In the genomic region with DNA sequence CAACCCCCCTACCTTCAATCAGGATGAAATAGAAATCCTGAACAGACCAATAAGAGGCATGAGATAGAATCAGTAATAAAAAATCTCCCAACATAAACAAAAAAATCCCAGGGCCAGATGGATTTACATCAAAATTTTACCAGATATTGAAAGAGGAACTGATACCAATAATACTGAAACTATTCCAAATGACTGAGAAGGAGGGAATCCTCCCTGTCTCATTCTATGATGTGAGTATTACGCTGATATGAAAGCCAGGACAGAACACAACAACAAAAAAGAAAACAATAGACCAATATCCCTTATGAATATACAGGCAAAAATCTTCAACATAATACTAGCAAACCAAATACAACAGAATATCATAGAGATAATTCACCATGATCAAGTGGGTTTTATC, we compare ENCODE assay signal across 1 cellular context.
TF ChIP-seq lines count a peak whose summit lies in the region.

No MANE protein-coding gene starts in this region.

TF ChIP-seq in GM12878, 131 proteins besides CTCF, POLR2A, EP300 and RAD21 (continued from another document):
- TF ChIP-seq, protein P1, sequence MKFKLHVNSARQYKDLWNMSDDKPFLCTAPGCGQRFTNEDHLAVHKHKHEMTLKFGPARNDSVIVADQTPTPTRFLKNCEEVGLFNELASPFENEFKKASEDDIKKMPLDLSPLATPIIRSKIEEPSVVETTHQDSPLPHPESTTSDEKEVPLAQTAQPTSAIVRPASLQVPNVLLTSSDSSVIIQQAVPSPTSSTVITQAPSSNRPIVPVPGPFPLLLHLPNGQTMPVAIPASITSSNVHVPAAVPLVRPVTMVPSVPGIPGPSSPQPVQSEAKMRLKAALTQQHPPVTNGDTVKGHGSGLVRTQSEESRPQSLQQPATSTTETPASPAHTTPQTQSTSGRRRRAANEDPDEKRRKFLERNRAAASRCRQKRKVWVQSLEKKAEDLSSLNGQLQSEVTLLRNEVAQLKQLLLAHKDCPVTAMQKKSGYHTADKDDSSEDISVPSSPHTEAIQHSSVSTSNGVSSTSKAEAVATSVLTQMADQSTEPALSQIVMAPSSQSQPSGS (IDR thresholded peaks at IDR 0.05; ENCODE audit: low read length) = peak; percentile 32; the same call in 1 of the 2 replicates
- TF ChIP-seq SPI1 (IDR thresholded peaks at IDR 0.05; ENCODE audit: borderline replicate concordance, insufficient read depth, low read depth, low read length) (peak; percentile 62), CBX3 (IDR thresholded peaks at IDR 0.05; ENCODE audit: borderline replicate concordance, low read depth) (no peak)
